In the genomic region with DNA sequence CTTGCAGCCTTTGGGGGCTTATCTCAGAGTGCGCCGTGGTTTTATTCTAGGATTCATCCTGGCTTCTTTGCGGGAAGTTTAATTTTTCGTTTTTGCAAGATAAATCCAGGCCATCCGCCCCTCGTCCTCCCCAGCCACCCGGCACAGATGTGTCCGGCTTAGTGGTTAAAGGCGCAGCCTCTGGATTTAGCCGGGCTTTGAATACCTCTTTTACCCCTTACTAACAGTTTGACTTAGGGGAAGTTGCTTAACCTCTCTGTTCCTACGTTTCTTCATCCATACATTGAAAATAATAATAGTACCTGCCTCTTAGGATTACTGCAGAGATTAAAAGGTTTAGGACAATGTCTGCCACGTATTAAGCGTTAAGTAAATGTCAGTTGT, we compare ENCODE assay signal across 8 cellular contexts. TPM values are rescaled to one million over a fixed set of nuclear protein-coding genes. Genes with fewer than 3 reads are reported as not detected.
DNase-seq lines count a peak whose midpoint lies in the region; ATAC-seq and TF ChIP-seq lines count a peak whose summit lies in the region.

No MANE protein-coding gene starts in this region.

- H3K27ac ChIP-seq in OCI-LY7 (ENCODE audit: low read depth, low read length, poor library complexity, severe bottlenecking) = peak overlapping the region; percentile 82
- H3K27ac ChIP-seq in lower lobe of right lung = peak overlapping the region; percentile 86
- no peak overlapping the region for H3K27ac ChIP-seq in urinary bladder (ENCODE audit: low read depth)

- ATAC-seq in HG02852 (IDR thresholded peaks at IDR 0.05; ENCODE audit: unreplicated experiment) (peak; percentile 12), lower lobe of right lung (peak; percentile 18 to 20), HG02970 (IDR thresholded peaks at IDR 0.05; ENCODE audit: low FRiP score, unreplicated experiment) (no peak)

- peak overlapping the region; percentile 93 for H3K4me2 ChIP-seq in OCI-LY7 (ENCODE audit: low read length)

- BruUV-seq in OCI-LY7 (replicated peaks; lab: Mats Ljungman, UMichigan) = no TSS peak

- POLR2A ChIA-PET in OCI-LY7 (lab: Charles Lee) = interaction anchor here (0.7 to 2.7 kb wide), 10 partner anchors 8 to 623 kb away, joined by 3 to 11 read pairs (median 4); a partner anchor contains a TSS

- H3K36me3 ChIP-seq in OCI-LY7 (ENCODE audit: insufficient read depth, low read length) (peaks cover 40% of the 10 kb centered on the region), lower lobe of right lung (no peaks in the 10 kb centered on the region), urinary bladder (ENCODE audit: insufficient read depth) (no peaks in the 10 kb centered on the region)

- H3K4me1 ChIP-seq in OCI-LY7 (ENCODE audit: insufficient read depth, low read length, poor library complexity, severe bottlenecking) (peaks cover 24% of the 10 kb centered on the region), lower lobe of right lung (peaks cover 12% of the 10 kb centered on the region), urinary bladder (ENCODE audit: insufficient read depth) (peaks cover 2% of the 10 kb centered on the region)

- no peaks in the 10 kb centered on the region for H3K9me3 Mint-ChIP-seq in activated naive CD4-positive, alpha-beta T cell treated with anti-CD3 and anti-CD28 coated beads, Interleukin-2, amount 50 U/mL, for 24 hours

- peak overlapping the region; percentile 76 for H2AFZ ChIP-seq in OCI-LY7 (ENCODE audit: low read length)

- H3K79me2 ChIP-seq in OCI-LY7 (ENCODE audit: insufficient read depth, low read depth, low read length) = peaks cover 55% of the 10 kb centered on the region

- H3K27me3 ChIP-seq in lower lobe of right lung (ENCODE audit: low read depth) = no peaks in the 10 kb centered on the region

- no peaks in the 10 kb centered on the region for H3K9me3 ChIP-seq in OCI-LY7 (ENCODE audit: low read length)
- no peaks in the 10 kb centered on the region for H3K9me3 ChIP-seq in lower lobe of right lung

- H3K27ac Mint-ChIP-seq in activated naive CD4-positive, alpha-beta T cell treated with anti-CD3 and anti-CD28 coated beads, Interleukin-2, amount 50 U/mL, for 24 hours = peak overlapping the region; percentile 38

- DNase-seq in activated naive CD4-positive, alpha-beta T cell treated with Interleukin-2 at 50 U/mL for 16 hours = no peak
- peak; percentile 63 for DNase-seq in OCI-LY7 (ENCODE audit: low spot score)
- peak; percentile 16 for DNase-seq in cerebellar cortex (ENCODE audit: low spot score)
- DNase-seq in lower lobe of right lung = no peak

- intact Hi-C loops in OCI-LY7 (cut with micrococcal nuclease; ENCODE audit: unreplicated experiment) (loop anchor here (2.0 kb wide), 1 partner anchor 40 kb away; a partner anchor contains a TSS), lower lobe of right lung (cut with DNase I) (no loop called here)

- H3K4me1 Mint-ChIP-seq in activated naive CD4-positive, alpha-beta T cell treated with anti-CD3 and anti-CD28 coated beads, Interleukin-2, amount 50 U/mL, for 24 hours = peaks cover 16% of the 10 kb centered on the region

- CTCF ChIA-PET in OCI-LY7 (lab: Charles Lee; ENCODE audit: unreplicated experiment) = interaction anchor here (1.0 kb wide), 1 partner anchor 13 kb away, joined by 3 read pairs; no protein-coding TSS in a partner anchor

- no peaks in the 10 kb centered on the region for H3K27me3 Mint-ChIP-seq in activated naive CD4-positive, alpha-beta T cell treated with anti-CD3 and anti-CD28 coated beads, Interleukin-2, amount 50 U/mL, for 24 hours

- peak overlapping the region; percentile 98 for H3K4me3 Mint-ChIP-seq in activated naive CD4-positive, alpha-beta T cell treated with anti-CD3 and anti-CD28 coated beads, Interleukin-2, amount 50 U/mL, for 24 hours

- under 1% methylated on average over 13 of the region's 13 CpGs for WGBS in urinary bladder

- TF ChIP-seq CTCF in OCI-LY7 (conservative IDR thresholded peaks at IDR 0.05; ENCODE audit: low read length) (no peak), lower lobe of right lung (IDR thresholded peaks at IDR 0.05) (no peak)

- no peaks in the 10 kb centered on the region; the same call in 1 of the 2 replicates for H4K20me1 ChIP-seq in OCI-LY7 (ENCODE audit: insufficient read depth, low read length)

- no peaks in the 10 kb centered on the region for H3K9me2 ChIP-seq in OCI-LY7 (ENCODE audit: insufficient read depth, low read length)

- H3K4me3 ChIP-seq in OCI-LY7 (ENCODE audit: low read depth, low read length, poor library complexity, severe bottlenecking) (peak overlapping the region; percentile 94), lower lobe of right lung (peak overlapping the region; percentile 94), urinary bladder (ENCODE audit: low read depth, low read length) (peak overlapping the region; percentile 76)

- peaks cover 3% of the 10 kb centered on the region for H3K36me3 Mint-ChIP-seq in activated naive CD4-positive, alpha-beta T cell treated with anti-CD3 and anti-CD28 coated beads, Interleukin-2, amount 50 U/mL, for 24 hours

RNA-seq across cellular contexts. Expression of a gene that starts 0.7 kb away (rescaled TPM):
- total RNA-seq in OCI-LY7 (2014; rRNA removed; shearing (Covaris generic)) = 48.1 and 51.5 TPM in 2 replicates
- 66.1 and 72.5 TPM in 2 replicates for total RNA-seq in OCI-LY7 (2022)
- 14.1 TPM for total RNA-seq in lower lobe of right lung
- total RNA-seq in urinary bladder = 39.0 TPM
- polyA plus RNA-seq in urinary bladder = 4.0 TPM

RNA-seq across cellular contexts. Expression of a gene that starts 40.3 kb away (rescaled TPM):
- total RNA-seq in OCI-LY7 (2014; rRNA removed; shearing (Covaris generic)) = 2.3 and 2.7 TPM in 2 replicates
- 7.8 and 8.2 TPM in 2 replicates for total RNA-seq in OCI-LY7 (2022)
- total RNA-seq in lower lobe of right lung = 97.7 TPM
- total RNA-seq in urinary bladder = 8.9 TPM
- polyA plus RNA-seq in urinary bladder = 2.8 TPM

Comparison
In these comparisons a context has a peak if more than half of its experiments do, and no peak if none do; other contexts are left out.
1. DNase-seq: peak in OCI-LY7 (single experiment) and cerebellar cortex (single experiment); none in activated naive CD4-positive, alpha-beta T cell treated with Interleukin-2 at 50 U/mL for 16 hours (single experiment) and lower lobe of right lung (single experiment).
2. Peak in every context shown above with its lines, with median percentiles within 50 percentile points of each other: H3K4me3 ChIP-seq.